16 cellular contexts compared by ENCODE assay signal in the genomic region with DNA sequence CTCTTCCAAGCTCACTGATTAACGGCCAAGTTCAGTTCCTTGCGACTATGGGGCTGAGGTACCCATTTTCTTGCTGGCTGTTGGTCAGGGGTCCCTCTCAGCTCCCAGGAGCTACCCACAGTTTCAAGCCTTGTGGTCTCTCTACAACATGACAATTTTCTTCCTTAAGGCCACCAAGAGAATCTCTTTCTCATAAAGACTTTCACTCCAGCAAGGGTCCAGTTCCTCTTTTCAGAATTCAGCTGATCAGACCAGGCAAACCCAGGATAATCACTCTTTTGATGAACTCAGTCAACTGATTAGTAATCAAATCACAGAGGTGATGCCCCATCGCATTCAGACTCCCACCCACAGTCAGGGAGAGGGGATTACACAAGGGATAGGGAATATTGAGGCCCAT.
A peak's percentile ranks its signal among the peaks of the same experiment; 100 is the strongest.
DNase-seq lines count a peak whose midpoint lies in the region; ATAC-seq and TF ChIP-seq lines count a peak whose summit lies in the region.
"Had no signal": no experiment of that assay in that cellular context is flagged by ENCODE, and none has a peak within 500 bp of the region (broad histone marks: within the 10 kb centered on the region; RNA-seq: fewer than 3 reads in every experiment).

No MANE protein-coding gene starts in this region.

- H3K27me3 ChIP-seq in SJCRH30 (no peaks in the 10 kb centered on the region), H7 (ENCODE audit: control insufficient read depth, insufficient read depth, low read length) (no peaks in the 10 kb centered on the region)
- H3K27me3 ChIP-seq: pancreas had no signal

- H3K9me3 Mint-ChIP-seq in MCF 10A (ENCODE audit: unreplicated experiment) = no peaks in the 10 kb centered on the region

- ATAC-seq in GM18505 (IDR thresholded peaks at IDR 0.05; ENCODE audit: unreplicated experiment) (peak; percentile 66), GM21381 (IDR thresholded peaks at IDR 0.05; ENCODE audit: unreplicated experiment) (peak; percentile 69), HG02938 (IDR thresholded peaks at IDR 0.05; ENCODE audit: unreplicated experiment) (peak; percentile 85)
- ATAC-seq: activated CD4-positive, CD25-positive, alpha-beta regulatory T cell treated with anti-CD3 and anti-CD28 coated beads, Interleukin-2, amount 50 U/mL, for 24 hours; pancreas had no signal

- DNase-seq in OCI-M1 (lab: John Stamatoyannopoulos, UW) (peak; percentile 59), NCI-H146 (lab: John Stamatoyannopoulos, UW) (no peak), MCF 10A (ENCODE audit: unreplicated experiment) (no peak), SJCRH30 (no peak), H7 (no peak)
- DNase-seq: cerebellar nuclear complex, GF-D8, NCI-H1417, NCI-H510A, pancreas, spleen had no signal

- no peaks in the 10 kb centered on the region for H3K27me3 Mint-ChIP-seq in MCF 10A (ENCODE audit: insufficient read depth, unreplicated experiment)

- H3K4me3 Mint-ChIP-seq in MCF 10A (ENCODE audit: unreplicated experiment) = no peak overlapping the region

- CTCF ChIA-PET in MCF 10A (lab: Yijun Ruan, JAX) = no interaction called here

- no peaks in the 10 kb centered on the region for H3K36me3 Mint-ChIP-seq in MCF 10A (ENCODE audit: insufficient read depth, unreplicated experiment)

- intact Hi-C loops in MCF 10A (cut with micrococcal nuclease) = no loop called here

- no peak overlapping the region for H3K27ac ChIP-seq in SJCRH30
- H3K27ac ChIP-seq: pancreas, spleen had no signal

- TF ChIP-seq CTCF in MCF 10A (IDR thresholded peaks at IDR 0.05; ENCODE audit: unreplicated experiment) = no peak

- H3K4me3 ChIP-seq in SJCRH30 (no peak overlapping the region), H7 (ENCODE audit: insufficient read depth, low read depth, low read length) (no peak overlapping the region)
- H3K4me3 ChIP-seq: HAP-1, pancreas, spleen had no signal

- no peaks in the 10 kb centered on the region for H3K36me3 ChIP-seq in SJCRH30
- no peaks in the 10 kb centered on the region for H3K36me3 ChIP-seq in H7 (replicated peaks; ENCODE audit: control insufficient read depth, insufficient read depth, low read length)
- H3K36me3 ChIP-seq: HAP-1, pancreas, spleen had no signal

- no peaks in the 10 kb centered on the region for H3K9me3 ChIP-seq in SJCRH30 (replicated peaks)
- H3K9me3 ChIP-seq: HAP-1, pancreas, spleen had no signal

- BruUV-seq in MCF 10A (replicated peaks; lab: Mats Ljungman, UMichigan) = no TSS peak

- H3K4me1 ChIP-seq in SJCRH30 = peaks cover 14% of the 10 kb centered on the region
- H3K4me1 ChIP-seq: pancreas had no signal

- POLR2A ChIA-PET in MCF 10A (lab: Yijun Ruan, JAX) = interaction anchor here (1.5 kb wide), 1 partner anchor 85 kb away, joined by 6 read pairs; no protein-coding TSS in a partner anchor

- H3K4me1 Mint-ChIP-seq in MCF 10A (ENCODE audit: insufficient read depth, unreplicated experiment) = peaks cover 25% of the 10 kb centered on the region

- no peak overlapping the region for H3K27ac Mint-ChIP-seq in MCF 10A (ENCODE audit: low read depth, unreplicated experiment)

- TF ChIP-seq POLR2A in GM18505 (IDR thresholded peaks at IDR 0.05; ENCODE audit: borderline replicate concordance, extremely low read depth, insufficient read depth, insufficient read length) = no peak
